4 cellular contexts compared by ENCODE assay signal in genomic region chr19:8739291-8740065, GRCh38. TPM values are rescaled to one million over a fixed set of nuclear protein-coding genes. Genes with fewer than 3 reads are reported as not detected.
"Had no signal": no experiment of that assay in that cellular context is flagged by ENCODE, and none has a peak within 500 bp of the region (broad histone marks: within the 10 kb centered on the region; RNA-seq: fewer than 3 reads in every experiment).

No MANE protein-coding gene starts in this region.

RNA-seq across cellular contexts. Expression of gene OR2Z1, which starts 18.0 kb away (rescaled TPM):
- total RNA-seq: LHCN-M2, M059J, MCF 10A, NCI-H460 had no signal

RNA-seq across cellular contexts. Expression of gene ACTL9, which starts 40.9 kb away (rescaled TPM):
- total RNA-seq: LHCN-M2, M059J, MCF 10A, NCI-H460 had no signal
